ENCODE assay signal across 9 cellular contexts in the genomic region with DNA sequence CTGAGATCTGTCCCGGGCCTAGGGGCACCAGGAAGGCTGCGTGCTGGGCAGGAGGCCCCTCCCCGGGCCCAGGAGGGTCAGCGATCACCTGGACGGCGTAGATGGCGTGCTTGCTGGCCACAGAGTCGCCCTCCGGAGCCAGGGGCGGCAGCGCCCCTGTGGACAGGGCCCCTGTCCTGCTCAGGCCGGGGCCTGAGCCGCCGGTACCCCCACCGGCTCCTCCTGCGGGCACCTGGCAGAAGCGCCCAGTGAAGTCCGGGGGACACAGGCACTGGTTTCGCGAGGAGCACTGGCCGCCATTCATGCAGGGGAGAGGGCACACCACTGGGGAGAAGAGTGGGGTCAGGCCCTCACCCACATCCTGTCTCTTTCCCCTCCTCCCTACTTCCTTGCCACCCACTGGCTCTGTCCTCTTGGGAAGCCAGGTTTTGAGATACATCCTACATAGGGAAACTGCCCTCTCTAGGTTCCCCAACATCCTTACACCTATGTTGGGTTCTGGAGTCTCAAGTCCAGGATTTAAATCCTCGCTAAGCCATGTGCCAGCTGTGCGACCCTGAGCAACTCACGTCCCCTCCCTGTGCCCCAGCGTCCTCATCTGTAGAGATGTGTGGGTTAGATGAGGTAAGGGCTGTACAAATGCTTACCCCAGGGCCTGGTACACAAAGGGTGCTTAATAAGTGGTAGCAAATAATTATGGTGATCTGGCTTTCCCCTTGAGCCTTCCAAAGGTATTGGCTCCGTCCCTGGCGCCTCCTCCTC. TPM values are rescaled to one million over a fixed set of nuclear protein-coding genes. Genes with fewer than 3 reads are reported as not detected.
DNase-seq lines count a peak whose midpoint lies in the region; ATAC-seq and TF ChIP-seq lines count a peak whose summit lies in the region.
"Had no signal": no experiment of that assay in that cellular context is flagged by ENCODE, and none has a peak within 500 bp of the region (broad histone marks: within the 10 kb centered on the region; RNA-seq: fewer than 3 reads in every experiment).

No MANE protein-coding gene starts in this region.

- H3K36me3 Mint-ChIP-seq in activated T-cell treated with anti-CD3 and anti-CD28 coated beads, Interleukin-2, amount 50 U/mL, for 24 hours (ENCODE audit: low read depth): peaks cover 19% of the 10 kb centered on the region

- H3K4me3 Mint-ChIP-seq in activated T-cell treated with anti-CD3 and anti-CD28 coated beads, Interleukin-2, amount 50 U/mL, for 24 hours: peak overlapping the region; percentile 57
- H3K4me3 Mint-ChIP-seq in stimulated activated naive CD8-positive, alpha-beta T cell treated with anti-CD3 and anti-CD28 coated beads, Interleukin-15, amount 100 ng/mL, for 72 hours: peak overlapping the region; percentile 66 to 91

- ATAC-seq in RWPE2 (ENCODE audit: low read depth) (no peak), gastroesophageal sphincter (no peak), GM18868 (IDR thresholded peaks at IDR 0.05; ENCODE audit: unreplicated experiment) (no peak)
- no peak for ATAC-seq in stimulated activated naive CD8-positive, alpha-beta T cell treated with anti-CD3 and anti-CD28 coated beads, Interleukin-15, amount 100 ng/mL, for 72 hours

- H3K9me3 Mint-ChIP-seq in activated T-cell treated with anti-CD3 and anti-CD28 coated beads, Interleukin-2, amount 50 U/mL, for 24 hours: no peaks in the 10 kb centered on the region
- H3K9me3 Mint-ChIP-seq in stimulated activated naive CD8-positive, alpha-beta T cell treated with anti-CD3 and anti-CD28 coated beads, Interleukin-15, amount 100 ng/mL, for 72 hours: no peaks in the 10 kb centered on the region

- H3K9me3 ChIP-seq in RWPE2 (ENCODE audit: severe bottlenecking) (no peaks in the 10 kb centered on the region), gastroesophageal sphincter (no peaks in the 10 kb centered on the region)

- no peak for TF ChIP-seq POLR2A in gastroesophageal sphincter (IDR thresholded peaks at IDR 0.05)

- no peak overlapping the region for H3K4me3 ChIP-seq in RWPE2 (ENCODE audit: severe bottlenecking)
- no peak overlapping the region for H3K4me3 ChIP-seq in gastroesophageal sphincter

- H3K27me3 Mint-ChIP-seq in activated T-cell treated with anti-CD3 and anti-CD28 coated beads, Interleukin-2, amount 50 U/mL, for 24 hours: no peaks in the 10 kb centered on the region
- H3K27me3 Mint-ChIP-seq in stimulated activated naive CD8-positive, alpha-beta T cell treated with anti-CD3 and anti-CD28 coated beads, Interleukin-15, amount 100 ng/mL, for 72 hours: no peaks in the 10 kb centered on the region

- H3K36me3 ChIP-seq in RWPE2 (ENCODE audit: low read depth) (peaks cover 4% of the 10 kb centered on the region; the same call in 1 of the 2 replicates), gastroesophageal sphincter (peaks cover 0 to 48% of the 10 kb centered on the region in 2 donors)

- no peak for TF ChIP-seq EP300 in gastroesophageal sphincter (IDR thresholded peaks at IDR 0.05)

- H3K27ac ChIP-seq in RWPE2 (ENCODE audit: poor library complexity, severe bottlenecking) (peak overlapping the region; percentile 85), gastroesophageal sphincter (peak overlapping the region in 3 of 4 donors; percentile 3 to 98 (median 97))

- DNase-seq in activated T-cell treated with anti-CD3 and anti-CD28 coated beads, Interleukin-2, amount 50 U/mL, for 24 hours: no peak
- no peak for DNase-seq in activated T-cell treated with anti-CD3 and anti-CD28 coated beads, Interleukin-2, amount 50 U/mL, for 1 hour
- DNase-seq in RWPE2 (ENCODE audit: low spot score): no peak
- DNase-seq in stimulated activated naive CD8-positive, alpha-beta T cell treated with anti-CD3 and anti-CD28 coated beads, Interleukin-15, amount 100 ng/mL, for 72 hours: no peak
- DNase-seq in DMS53 treated with DMSO at 0.1 percent for 48 hours (lab: John Stamatoyannopoulos, UW; ENCODE audit: unreplicated experiment): no peak
- DNase-seq in retina: no peak
- DNase-seq: amniotic stem cell had no signal

- H3K4me1 ChIP-seq in RWPE2 (ENCODE audit: insufficient read depth, poor library complexity, severe bottlenecking) (peaks cover 31% of the 10 kb centered on the region), gastroesophageal sphincter (peaks cover 0 to 69% (median 40%) of the 10 kb centered on the region in 3 donors)

- TF ChIP-seq CTCF in RWPE2 (IDR thresholded peaks at IDR 0.05; ENCODE audit: poor library complexity, severe bottlenecking) (no peak), gastroesophageal sphincter (IDR thresholded peaks at IDR 0.05) (no peak)

- WGBS in gastroesophageal sphincter (ENCODE audit: low coverage in 1 of 2), 2 donors: 40 to 77% methylated on average over 1 to 6 of the region's 27 CpGs

- peaks cover 61% of the 10 kb centered on the region for H3K4me1 Mint-ChIP-seq in activated T-cell treated with anti-CD3 and anti-CD28 coated beads, Interleukin-2, amount 50 U/mL, for 24 hours (ENCODE audit: low read depth)
- H3K4me1 Mint-ChIP-seq in stimulated activated naive CD8-positive, alpha-beta T cell treated with anti-CD3 and anti-CD28 coated beads, Interleukin-15, amount 100 ng/mL, for 72 hours: peaks cover 81% of the 10 kb centered on the region

- H3K27ac Mint-ChIP-seq in activated T-cell treated with anti-CD3 and anti-CD28 coated beads, Interleukin-2, amount 50 U/mL, for 24 hours: peak overlapping the region; percentile 87
- peak overlapping the region; percentile 29 to 74 for H3K27ac Mint-ChIP-seq in stimulated activated naive CD8-positive, alpha-beta T cell treated with anti-CD3 and anti-CD28 coated beads, Interleukin-15, amount 100 ng/mL, for 72 hours

- H3K27me3 ChIP-seq in RWPE2 (ENCODE audit: insufficient read depth, poor library complexity, severe bottlenecking) (no peaks in the 10 kb centered on the region), gastroesophageal sphincter (no peaks in the 10 kb centered on the region)

RNA-seq across cellular contexts. Expression of gene LTBP3, which starts 3.9 kb away (rescaled TPM):
- total RNA-seq in gastroesophageal sphincter: 100 to 1,000 TPM in 3 of 4 donors, 10 to 100 TPM in 1; 90.6 to 173 (median 139) TPM

RNA-seq across cellular contexts. Expression of gene ZNRD2, which starts 16.0 kb away (rescaled TPM):
- 10 to 100 TPM; 38.4 to 73.5 (median 43.5) TPM for total RNA-seq in gastroesophageal sphincter

RNA-seq across cellular contexts. Expression of gene FAM89B, which starts 18.1 kb away (rescaled TPM):
- total RNA-seq in gastroesophageal sphincter: 10 to 100 TPM; 36.6 to 68.3 (median 55.0) TPM

RNA-seq across cellular contexts. Expression of gene EHBP1L1, which starts 21.6 kb away (rescaled TPM):
- 100 to 1,000 TPM; 172 to 329 (median 202) TPM for total RNA-seq in gastroesophageal sphincter

RNA-seq across cellular contexts. Expression of gene SCYL1, which starts 29.4 kb away (rescaled TPM):
- total RNA-seq in gastroesophageal sphincter: 10 to 100 TPM; 70.6 to 97.6 (median 89.2) TPM
